Comparison of ENCODE assay signal across 7 cellular contexts in the genomic region with DNA sequence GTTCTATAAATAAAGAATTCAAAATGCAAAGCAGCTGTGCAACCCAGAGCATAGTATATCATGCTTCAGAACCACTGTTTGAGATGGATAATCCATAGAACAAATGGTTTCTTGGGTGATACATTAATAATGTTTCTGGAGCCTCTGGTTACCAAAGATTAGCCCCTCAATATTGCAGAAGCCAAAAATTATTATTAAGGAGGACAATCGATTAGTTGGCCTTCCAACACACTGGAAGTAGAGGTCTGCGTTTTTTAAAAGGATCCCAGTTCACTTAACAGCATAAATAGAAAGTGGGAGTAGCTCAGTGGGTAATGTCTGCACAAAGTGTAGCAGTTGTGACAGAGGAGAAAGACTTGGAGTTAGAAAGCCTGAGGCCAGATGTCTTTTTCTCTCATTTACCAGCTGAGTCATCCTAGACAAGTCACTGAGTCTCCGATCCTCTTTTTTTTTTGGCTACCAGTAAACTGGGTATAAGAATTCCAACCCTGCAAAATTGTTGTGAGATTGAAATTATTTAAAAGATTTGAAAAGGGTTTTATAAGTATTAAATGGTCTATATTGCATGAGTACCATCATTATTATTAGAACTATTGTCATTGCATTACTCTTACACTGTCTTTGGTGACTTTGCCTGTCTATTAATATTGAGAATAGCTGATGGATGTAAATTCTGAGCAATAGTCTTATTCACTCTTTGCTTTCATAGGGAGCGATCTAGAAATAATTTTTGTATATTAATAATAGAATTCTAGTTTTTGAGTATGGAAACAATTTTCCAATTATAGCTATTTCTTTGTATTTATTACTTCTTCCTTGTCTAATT.
DNase-seq lines count a peak whose midpoint lies in the region; ATAC-seq, FAIRE-seq and TF ChIP-seq lines count a peak whose summit lies in the region.

No MANE protein-coding gene starts in this region.

- CTCF ChIA-PET in OCI-LY7 (lab: Charles Lee; ENCODE audit: unreplicated experiment), result no interaction called here

- peak overlapping the region; percentile 86 for H3K27ac ChIP-seq in OCI-LY7 (ENCODE audit: low read depth, low read length, poor library complexity, severe bottlenecking)
- H3K27ac ChIP-seq in prostate gland, result no peak overlapping the region

- H3K79me2 ChIP-seq in OCI-LY7 (ENCODE audit: insufficient read depth, low read depth, low read length), result peaks cover 78% of the 10 kb centered on the region; the same call in 1 of the 2 replicates

- H3K4me3 ChIP-seq in OCI-LY7 (ENCODE audit: low read depth, low read length, poor library complexity, severe bottlenecking) (peak overlapping the region; percentile 50), prostate gland (no peak overlapping the region)

- no peak for TF ChIP-seq POLR2A in prostate gland (IDR thresholded peaks at IDR 0.05)

- H3K27me3 ChIP-seq in prostate gland (replicated peaks; ENCODE audit: insufficient read depth), result no peaks in the 10 kb centered on the region

- intact Hi-C loops in OCI-LY7 (cut with micrococcal nuclease; ENCODE audit: unreplicated experiment), result loop anchor here (10.0 kb wide), 1 partner anchor 479 kb away; no protein-coding TSS in a partner anchor
- intact Hi-C loops in prostate gland (cut with DNase I), result no loop called here

- BruUV-seq in OCI-LY7 (replicated peaks; lab: Mats Ljungman, UMichigan), result no TSS peak

- H3K9me3 ChIP-seq in OCI-LY7 (ENCODE audit: low read length) (peaks cover 6% of the 10 kb centered on the region; the same call in 1 of the 2 replicates), prostate gland (no peaks in the 10 kb centered on the region)

- H3K9me2 ChIP-seq in OCI-LY7 (ENCODE audit: insufficient read depth, low read length), result no peaks in the 10 kb centered on the region

- POLR2A ChIA-PET in OCI-LY7 (lab: Charles Lee), result interaction anchor here (0.7 to 7.1 kb wide), 19 partner anchors 9 to 269 kb away, joined by 3 to 98 read pairs (median 4); partner anchors contain the start of gene ARID5B

- peak; percentile 87 for ATAC-seq in GM18907 (IDR thresholded peaks at IDR 0.05; ENCODE audit: unreplicated experiment)
- ATAC-seq in HG02885 (IDR thresholded peaks at IDR 0.05; ENCODE audit: poor library complexity, unreplicated experiment), result peak; percentile 86

- no peak for FAIRE-seq in urothelium cell line (lab: Jason Lieb, UNC)

- H4K20me1 ChIP-seq in OCI-LY7 (ENCODE audit: insufficient read depth, low read length), result no peaks in the 10 kb centered on the region

- H3K4me1 ChIP-seq in OCI-LY7 (ENCODE audit: insufficient read depth, low read length, poor library complexity, severe bottlenecking) (peaks cover 79% of the 10 kb centered on the region), prostate gland (replicated peaks) (peaks cover 13% of the 10 kb centered on the region)

- TF ChIP-seq CTCF in OCI-LY7 (conservative IDR thresholded peaks at IDR 0.05; ENCODE audit: low read length), result no peak
- TF ChIP-seq CTCF in prostate gland (IDR thresholded peaks at IDR 0.05), result no peak

- 59% methylated on average over 4 of the region's 4 CpGs for WGBS in prostate gland

- no peak overlapping the region; the same call in 1 of the 2 replicates for H2AFZ ChIP-seq in OCI-LY7 (ENCODE audit: low read length)

- H3K4me2 ChIP-seq in OCI-LY7 (ENCODE audit: low read length), result peak overlapping the region; percentile 75

- H3K36me3 ChIP-seq in OCI-LY7 (ENCODE audit: insufficient read depth, low read length) (peaks cover 23% of the 10 kb centered on the region), prostate gland (no peaks in the 10 kb centered on the region)

- DNase-seq in OCI-LY7 (ENCODE audit: low spot score) (peak; percentile 58), foreskin melanocyte (peak; percentile 85), urothelium cell line (ENCODE audit: low spot score) (peak; percentile 32), prostate gland (ENCODE audit: low spot score) (no peak)
- DNase-seq in effector CD4-positive, alpha-beta T cell, result no peak

Comparison
In these comparisons a context has a peak if more than half of its experiments do, and no peak if none do; other contexts are left out.
1. DNase-seq: peak in OCI-LY7 (single experiment), foreskin melanocyte (single experiment) and urothelium cell line (single experiment); none in prostate gland (single experiment) and effector CD4-positive, alpha-beta T cell (single experiment).